34 cellular contexts compared by ENCODE assay signal in the genomic region with DNA sequence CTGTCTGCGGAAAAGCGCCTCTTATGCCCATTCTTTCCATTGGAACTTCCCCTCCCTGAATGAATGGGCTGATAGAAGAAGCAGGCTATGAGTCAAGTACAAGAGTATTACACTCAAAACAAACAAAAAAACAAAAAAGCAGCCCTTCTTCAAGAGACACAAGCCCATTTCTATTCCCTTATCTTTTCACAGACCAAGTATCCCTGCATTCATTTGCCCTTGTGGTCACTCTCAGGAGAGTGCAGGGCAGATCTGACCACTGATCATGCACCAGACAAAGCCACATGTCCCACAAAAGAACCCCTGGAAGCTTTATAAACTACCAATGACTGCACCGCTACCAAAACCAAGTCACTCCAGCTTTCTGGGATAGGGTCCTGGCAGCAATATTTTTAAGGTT.
"Had no signal": no experiment of that assay in that cellular context is flagged by ENCODE, and none has a peak within 500 bp of the region (broad histone marks: within the 10 kb centered on the region; RNA-seq: fewer than 3 reads in every experiment).

No MANE protein-coding gene starts in this region.

- H3K4me1 Mint-ChIP-seq: activated B cell treated with CpG ODN at 0.5 μM for 24 hours; activated CD4-positive, alpha-beta memory T cell treated with anti-CD3 and anti-CD28 coated beads, Interleukin-2, amount 10 ng/mL, durations not matched to agents 7 days and 5 days; activated CD8-positive, alpha-beta memory T cell treated with anti-CD3 and anti-CD28 coated beads, Interleukin-2, amount 10 ng/mL, durations not matched to agents 7 days and 5 days; activated naive CD8-positive, alpha-beta T cell treated with anti-CD3 and anti-CD28 coated beads for 36 hours had no signal

- H3K9me3 Mint-ChIP-seq: activated B cell treated with CpG ODN at 0.5 μM for 24 hours; activated CD4-positive, alpha-beta memory T cell treated with anti-CD3 and anti-CD28 coated beads, Interleukin-2, amount 10 ng/mL, durations not matched to agents 7 days and 5 days; activated naive CD8-positive, alpha-beta T cell treated with anti-CD3 and anti-CD28 coated beads for 36 hours had no signal

- H3K4me3 ChIP-seq: breast epithelium, PC-9 had no signal

- H3K27me3 ChIP-seq: breast epithelium had no signal

- H3K36me3 ChIP-seq: breast epithelium had no signal

- H3K4me3 Mint-ChIP-seq: activated B cell treated with CpG ODN at 0.5 μM for 24 hours; activated CD4-positive, alpha-beta memory T cell treated with anti-CD3 and anti-CD28 coated beads, Interleukin-2, amount 10 ng/mL, durations not matched to agents 7 days and 5 days; activated CD8-positive, alpha-beta memory T cell treated with anti-CD3 and anti-CD28 coated beads, Interleukin-2, amount 10 ng/mL, durations not matched to agents 7 days and 5 days; activated naive CD8-positive, alpha-beta T cell treated with anti-CD3 and anti-CD28 coated beads for 36 hours had no signal

- H3K27ac Mint-ChIP-seq: activated B cell treated with CpG ODN at 0.5 μM for 24 hours; activated CD4-positive, alpha-beta memory T cell treated with anti-CD3 and anti-CD28 coated beads, Interleukin-2, amount 10 ng/mL, durations not matched to agents 7 days and 5 days; activated CD8-positive, alpha-beta memory T cell treated with anti-CD3 and anti-CD28 coated beads, Interleukin-2, amount 10 ng/mL, durations not matched to agents 7 days and 5 days; activated naive CD8-positive, alpha-beta T cell treated with anti-CD3 and anti-CD28 coated beads for 36 hours had no signal

- H3K27ac ChIP-seq: breast epithelium, KMS-11, PC-9, RWPE1, VCaP had no signal

- DNase-seq: activated B cell treated with CpG ODN at 0.5 μM for 24 hours; activated CD4-positive, alpha-beta memory T cell treated with anti-CD3 and anti-CD28 coated beads, Interleukin-2, amount 10 ng/mL, durations not matched to agents 7 days and 5 days; activated CD4-positive, alpha-beta T cell treated with anti-CD3 and anti-CD28 coated beads for 48 hours; activated CD4-positive, CD25-positive, alpha-beta regulatory T cell treated with anti-CD3 and anti-CD28 coated beads, Interleukin-2, amount 50 U/mL, for 72 hours; activated CD8-positive, alpha-beta memory T cell treated with anti-CD3 and anti-CD28 coated beads for 24 hours; activated CD8-positive, alpha-beta memory T cell treated with anti-CD3 and anti-CD28 coated beads, Interleukin-2, amount 10 ng/mL, durations not matched to agents 7 days and 5 days; activated CD8-positive, alpha-beta memory T cell treated with anti-CD3 and anti-CD28 coated beads, Interleukin-2, amount 50 U/mL, for 48 hours; activated effector memory CD4-positive, alpha-beta T cell treated with Interleukin-2 at 50 U/mL for 16 hours; activated naive CD4-positive, alpha-beta T cell treated with anti-CD3 and anti-CD28 coated beads, Interleukin-2, amount 50 U/mL, for 16 hours; activated naive CD8-positive, alpha-beta T cell treated with anti-CD3 and anti-CD28 coated beads for 36 hours; activated T-cell treated with anti-CD3 and anti-CD28 coated beads, Interleukin-2, amount 50 U/mL, for 48 hours; amniotic stem cell; aorta; caudate nucleus; NCI-H1105; NCI-H1417 treated with DMSO at 0.1 percent for 48 hours; NCI-H1694; NCI-H1930; NCI-H2081 treated with DMSO at 0.1 percent for 48 hours; NCI-H226; NCI-H446 treated with DMSO at 0.1 percent for 48 hours; NCI-H524; NCI-H69; PC-9; SIG-M5; SW 1271; T-helper 1 cell; T-helper 2 cell; T-helper 9 cell had no signal

- FAIRE-seq: RCC 7860 had no signal

- H3K4me1 ChIP-seq: breast epithelium had no signal

- H3K36me3 Mint-ChIP-seq: activated CD8-positive, alpha-beta memory T cell treated with anti-CD3 and anti-CD28 coated beads, Interleukin-2, amount 10 ng/mL, durations not matched to agents 7 days and 5 days; activated naive CD8-positive, alpha-beta T cell treated with anti-CD3 and anti-CD28 coated beads for 36 hours had no signal

- H3K27me3 Mint-ChIP-seq: activated B cell treated with CpG ODN at 0.5 μM for 24 hours; activated CD4-positive, alpha-beta memory T cell treated with anti-CD3 and anti-CD28 coated beads, Interleukin-2, amount 10 ng/mL, durations not matched to agents 7 days and 5 days; activated CD8-positive, alpha-beta memory T cell treated with anti-CD3 and anti-CD28 coated beads, Interleukin-2, amount 10 ng/mL, durations not matched to agents 7 days and 5 days; activated naive CD8-positive, alpha-beta T cell treated with anti-CD3 and anti-CD28 coated beads for 36 hours had no signal
